ENCODE assay signal across 8 cellular contexts in the genomic region with DNA sequence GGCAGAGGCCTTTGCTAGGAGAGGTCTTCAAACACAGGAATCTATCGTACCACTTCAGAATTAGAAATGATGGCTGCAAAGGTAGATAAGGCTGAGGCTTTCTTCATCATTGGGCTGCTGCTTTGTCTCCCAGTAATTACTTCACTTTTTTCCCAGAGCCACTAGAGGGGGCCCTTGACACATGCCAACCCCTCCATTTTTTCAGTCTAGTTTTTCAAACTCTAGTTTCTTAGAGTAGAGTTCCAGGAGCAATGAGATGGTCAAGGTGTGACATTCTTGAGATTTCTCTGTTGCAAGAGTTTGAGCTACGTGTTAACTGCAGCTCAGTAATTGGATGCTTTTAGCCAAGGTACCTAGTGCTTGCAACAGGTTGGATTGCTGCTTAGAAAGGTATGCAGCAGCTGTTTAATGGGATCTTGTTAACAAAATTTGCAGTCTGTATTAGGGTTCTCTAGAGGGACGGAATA. TPM values are rescaled to one million over a fixed set of nuclear protein-coding genes. Genes with fewer than 3 reads are reported as not detected.
A peak's percentile ranks its signal among the peaks of the same experiment; 100 is the strongest.
DNase-seq lines count a peak whose midpoint lies in the region; ATAC-seq and TF ChIP-seq lines count a peak whose summit lies in the region.

No MANE protein-coding gene starts in this region.

- no peak overlapping the region for H3K27ac Mint-ChIP-seq in natural killer cell treated with Interleukin-12 subunit alpha and Interleukin-12 subunit beta and Interleukin-15 and Interleukin-18, amount 100 ng/mL, for 72 hours

- DNase-seq in Daoy (ENCODE audit: low read depth) (peak; percentile 41), HK-2 (ENCODE audit: unreplicated experiment) (peak; percentile 47), NOMO-1 treated with DMSO at 0.1 percent for 48 hours (lab: John Stamatoyannopoulos, UW; ENCODE audit: unreplicated experiment) (peak; percentile 62), activated T-cell treated with anti-CD3 and anti-CD28 coated beads for 48 hours (ENCODE audit: low read depth) (peak; percentile 26), fibroblast of mammary gland (ENCODE audit: low read depth) (peak; percentile 49)
- no peak for DNase-seq in natural killer cell treated with Interleukin-12 subunit alpha and Interleukin-12 subunit beta and Interleukin-15 and Interleukin-18, amount 100 ng/mL, for 72 hours (ENCODE audit: low spot score)

- no peak overlapping the region for H3K4me3 ChIP-seq in fibroblast of mammary gland (ENCODE audit: control insufficient read depth, low read depth, low read length)

- no peaks in the 10 kb centered on the region for H3K36me3 Mint-ChIP-seq in natural killer cell treated with Interleukin-12 subunit alpha and Interleukin-12 subunit beta and Interleukin-15 and Interleukin-18, amount 100 ng/mL, for 72 hours

- H3K4me3 Mint-ChIP-seq in natural killer cell treated with Interleukin-12 subunit alpha and Interleukin-12 subunit beta and Interleukin-15 and Interleukin-18, amount 100 ng/mL, for 72 hours = no peak overlapping the region

- H3K9me3 Mint-ChIP-seq in natural killer cell treated with Interleukin-12 subunit alpha and Interleukin-12 subunit beta and Interleukin-15 and Interleukin-18, amount 100 ng/mL, for 72 hours = no peaks in the 10 kb centered on the region

- ATAC-seq in natural killer cell treated with Interleukin-12 subunit alpha and Interleukin-12 subunit beta and Interleukin-15 and Interleukin-18, amount 100 ng/mL, for 72 hours = peak; percentile 35 to 61
- ATAC-seq in GM21576 (IDR thresholded peaks at IDR 0.05; ENCODE audit: unreplicated experiment) (no peak), GM19397 (IDR thresholded peaks at IDR 0.05; ENCODE audit: unreplicated experiment) (no peak)

- peak; percentile 87 for TF ChIP-seq CTCF in fibroblast of mammary gland (conservative IDR thresholded peaks at IDR 0.05; ENCODE audit: control insufficient read depth, insufficient read depth, low read depth, low read length)

- H3K27me3 Mint-ChIP-seq in natural killer cell treated with Interleukin-12 subunit alpha and Interleukin-12 subunit beta and Interleukin-15 and Interleukin-18, amount 100 ng/mL, for 72 hours = peaks cover 0 to 3% of the 10 kb centered on the region in 2 donors

- H3K4me1 Mint-ChIP-seq in natural killer cell treated with Interleukin-12 subunit alpha and Interleukin-12 subunit beta and Interleukin-15 and Interleukin-18, amount 100 ng/mL, for 72 hours (ENCODE audit: low read depth in 2 of 2) = peaks cover 0 to 4% of the 10 kb centered on the region in 2 donors

RNA-seq across cellular contexts. Expression of gene RBM20, which starts 33.8 kb away (rescaled TPM):
- total RNA-seq in Daoy (2014; rRNA removed; shearing (Covaris generic)) = 0.06 and 9.4 TPM in 2 replicates
- total RNA-seq in natural killer cell treated with Interleukin-12 subunit alpha and Interleukin-12 subunit beta and Interleukin-15 and Interleukin-18, amount 100 ng/mL, for 72 hours = not detected

RNA-seq across cellular contexts. Expression of gene SMC3, which starts 42.8 kb away (rescaled TPM):
- 39.8 and 43.2 TPM in 2 replicates for total RNA-seq in Daoy (2014; rRNA removed; shearing (Covaris generic))
- total RNA-seq in natural killer cell treated with Interleukin-12 subunit alpha and Interleukin-12 subunit beta and Interleukin-15 and Interleukin-18, amount 100 ng/mL, for 72 hours = 10 to 100 TPM; 55.2 to 56.6 TPM

Comparison
In these comparisons a context has a peak if more than half of its experiments do, and no peak if none do; other contexts are left out.
1. ATAC-seq: peak in natural killer cell treated with Interleukin-12 subunit alpha and Interleukin-12 subunit beta and Interleukin-15 and Interleukin-18, amount 100 ng/mL, for 72 hours (2 of 2); none in GM21576 (single experiment) and GM19397 (single experiment).